In genomic region chr15:64912926-64913325, GRCh38 we compare ENCODE assay signal across 18 cellular contexts. TPM values are rescaled to one million over a fixed set of nuclear protein-coding genes. Genes with fewer than 3 reads are reported as not detected.
DNase-seq lines count a peak whose midpoint lies in the region; FAIRE-seq and TF ChIP-seq lines count a peak whose summit lies in the region.
"Had no signal": no experiment of that assay in that cellular context is flagged by ENCODE, and none has a peak within 500 bp of the region (broad histone marks: within the 10 kb centered on the region; RNA-seq: fewer than 3 reads in every experiment).

No MANE protein-coding gene starts in this region.

- FAIRE-seq in H1 (lab: Jason Lieb, UNC) (no peak), GM19239 (lab: Jason Lieb, UNC) (no peak)

- H2BK15ac ChIP-seq in H1 (ENCODE audit: low read length): no peak overlapping the region

- H3K4me1 Mint-ChIP-seq in activated CD4-positive, alpha-beta memory T cell treated with anti-CD3 and anti-CD28 coated beads, Interleukin-2, amount 10 ng/mL, durations not matched to agents 7 days and 5 days: peaks cover 36% of the 10 kb centered on the region
- peaks cover 5% of the 10 kb centered on the region for H3K4me1 Mint-ChIP-seq in activated CD4-positive, alpha-beta memory T cell treated with anti-CD3 and anti-CD28 coated beads for 36 hours (ENCODE audit: low read depth)
- H3K4me1 Mint-ChIP-seq in osteocyte (ENCODE audit: unreplicated experiment): peaks cover 18% of the 10 kb centered on the region

- no peak overlapping the region for H2AK5ac ChIP-seq in H1 (ENCODE audit: low read depth, low read length)

- intact Hi-C loops in activated CD4-positive, alpha-beta memory T cell treated with anti-CD3 and anti-CD28 coated beads for 36 hours (cut with micrococcal nuclease): no loop called here

- H3K9ac ChIP-seq in H1 (replicated peaks in 1 of 4; ENCODE audit: extremely low read depth in 1 of 4, low read depth in 3 of 4, low read length in 3 of 4): no peak overlapping the region

- no peaks in the 10 kb centered on the region for H3K79me2 ChIP-seq in H1 (ENCODE audit: control insufficient read depth in 1 of 2, insufficient read depth in 2 of 2, low read length in 2 of 2)

- no peak overlapping the region for H3K14ac ChIP-seq in H1 (ENCODE audit: insufficient read length)

- H3K4me2 ChIP-seq in H1 (ENCODE audit: insufficient read depth in 1 of 2, low read depth in 2 of 2, low read length in 2 of 2): no peak overlapping the region; a peak in 1 of 4 replicates

- no peak for DNase-seq in activated CD4-positive, alpha-beta memory T cell treated with anti-CD3 and anti-CD28 coated beads, Interleukin-2, amount 10 ng/mL, durations not matched to agents 7 days and 5 days
- no peak for DNase-seq in activated CD4-positive, alpha-beta memory T cell treated with anti-CD3 and anti-CD28 coated beads for 36 hours
- DNase-seq in NCI-H1105 (lab: John Stamatoyannopoulos, UW): peak; percentile 17
- DNase-seq in H1 (ENCODE audit: low read depth in 1 of 2, low spot score in 2 of 2): no peak
- DNase-seq in osteocyte (ENCODE audit: extremely low spot score, unreplicated experiment): no peak
- no peak for DNase-seq in stimulated activated CD4-positive, alpha-beta T cell treated with anti-CD3 and anti-CD28 coated beads, Interleukin-2, amount 100 ng/mL, for 48 hours
- no peak for DNase-seq in foreskin fibroblast
- DNase-seq in GM19239 (ENCODE audit: insufficient read length, low spot score): no peak
- DNase-seq: activated CD4-positive, alpha-beta T cell treated with anti-CD3 and anti-CD28 coated beads for 4 hours; CD4-positive, CD25-positive, alpha-beta regulatory T cell; esophagus squamous epithelium; HFFc6; NCI-H187; occipital lobe; uterus had no signal

- no peak overlapping the region for H4K91ac ChIP-seq in H1 (replicated peaks; ENCODE audit: insufficient read length, low read length)

- H2BK20ac ChIP-seq in H1 (ENCODE audit: low read length): no peak overlapping the region

- no peak for TF ChIP-seq CTCF in H1 (IDR thresholded peaks at IDR 0.05; ENCODE audit: control extremely low read depth in 1 of 3, insufficient read depth in 1 of 3, low read depth in 1 of 3, low read length in 3 of 3)
- no peak for TF ChIP-seq CTCF in osteocyte (IDR thresholded peaks at IDR 0.05)
- no peak for TF ChIP-seq CTCF in foreskin fibroblast (IDR thresholded peaks at IDR 0.05; ENCODE audit: low read depth, low read length)

- no peak for TF ChIP-seq POLR2A in H1 (IDR thresholded peaks at IDR 0.05; ENCODE audit: control extremely low read depth in 1 of 2, low read depth in 2 of 2, low read length in 2 of 2)

- no peaks in the 10 kb centered on the region for H3K36me3 ChIP-seq in H1 (ENCODE audit: control insufficient read depth in 2 of 4, insufficient read depth in 4 of 4, low read length in 3 of 4)
- H3K36me3 ChIP-seq: breast epithelium, esophagus squamous epithelium, right lobe of liver, uterus had no signal

- no peaks in the 10 kb centered on the region for H3K9me3 Mint-ChIP-seq in activated CD4-positive, alpha-beta memory T cell treated with anti-CD3 and anti-CD28 coated beads, Interleukin-2, amount 10 ng/mL, durations not matched to agents 7 days and 5 days
- no peaks in the 10 kb centered on the region for H3K9me3 Mint-ChIP-seq in activated CD4-positive, alpha-beta memory T cell treated with anti-CD3 and anti-CD28 coated beads for 36 hours
- no peaks in the 10 kb centered on the region for H3K9me3 Mint-ChIP-seq in osteocyte (ENCODE audit: unreplicated experiment)
- H3K9me3 Mint-ChIP-seq: activated naive CD4-positive, alpha-beta T cell treated with anti-CD3 and anti-CD28 coated beads, Interleukin-2, amount 50 U/mL, for 72 hours; CD4-positive, CD25-positive, alpha-beta regulatory T cell; HFFc6 had no signal

- no peak overlapping the region for H3K23ac ChIP-seq in H1 (ENCODE audit: insufficient read length)

- peak overlapping the region; percentile 41 for H3K4ac ChIP-seq in H1 (replicated peaks; ENCODE audit: insufficient read length, low read depth, low read length)

- H4K20me1 ChIP-seq in H1 (replicated peaks in 1 of 2; ENCODE audit: control insufficient read depth in 1 of 2, insufficient read depth in 2 of 2, low read length in 2 of 2): no peaks in the 10 kb centered on the region

- WGBS in H1 (ENCODE audit: extremely low coverage in 1 of 2, insufficient coverage in 1 of 2, insufficient read length in 1 of 2, insufficient replicate concordance in 2 of 2, low coverage in 1 of 2, low lambda C conversion rate in 2 of 2, missing lambda C conversion rate in 1 of 2), 2 experiments: 86% methylated on average over 1 of the region's 1 CpG; no CpG with 5 or more reads in 1 of the 2 experiments

- H3K9me3 ChIP-seq in H1 (ENCODE audit: insufficient read depth in 2 of 2, low read depth in 1 of 2, low read length in 1 of 2): no peaks in the 10 kb centered on the region
- H3K9me3 ChIP-seq: breast epithelium, esophagus squamous epithelium, right lobe of liver, uterus had no signal

- H3K27ac Mint-ChIP-seq in activated CD4-positive, alpha-beta memory T cell treated with anti-CD3 and anti-CD28 coated beads, Interleukin-2, amount 10 ng/mL, durations not matched to agents 7 days and 5 days: no peak overlapping the region
- no peak overlapping the region for H3K27ac Mint-ChIP-seq in activated CD4-positive, alpha-beta memory T cell treated with anti-CD3 and anti-CD28 coated beads for 36 hours
- no peak overlapping the region for H3K27ac Mint-ChIP-seq in osteocyte (ENCODE audit: unreplicated experiment)
- H3K27ac Mint-ChIP-seq: activated naive CD4-positive, alpha-beta T cell treated with anti-CD3 and anti-CD28 coated beads, Interleukin-2, amount 50 U/mL, for 72 hours; CD4-positive, CD25-positive, alpha-beta regulatory T cell; HFFc6 had no signal

- H3K4me3 ChIP-seq in H1 (ENCODE audit: extremely low read depth in 1 of 4, insufficient read depth in 2 of 4, low read depth in 3 of 4, low read length in 4 of 4) (no peak overlapping the region), foreskin fibroblast (ENCODE audit: low read depth in 1 of 2, low read length in 2 of 2) (no peak overlapping the region)
- H3K4me3 ChIP-seq: right lobe of liver had no signal

- H3K27me3 Mint-ChIP-seq in activated CD4-positive, alpha-beta memory T cell treated with anti-CD3 and anti-CD28 coated beads, Interleukin-2, amount 10 ng/mL, durations not matched to agents 7 days and 5 days: peaks cover 6% of the 10 kb centered on the region
- peaks cover 1% of the 10 kb centered on the region for H3K27me3 Mint-ChIP-seq in activated CD4-positive, alpha-beta memory T cell treated with anti-CD3 and anti-CD28 coated beads for 36 hours
- no peaks in the 10 kb centered on the region for H3K27me3 Mint-ChIP-seq in osteocyte (ENCODE audit: unreplicated experiment)

- no peak overlapping the region for H3K18ac ChIP-seq in H1 (ENCODE audit: extremely low read depth, low read length)

- TF ChIP-seq EP300 in H1 (IDR thresholded peaks at IDR 0.05; ENCODE audit: borderline replicate concordance in 1 of 2, low read depth in 2 of 2, low read length in 2 of 2): no peak

- peaks cover 5% of the 10 kb centered on the region for H3K36me3 Mint-ChIP-seq in activated CD4-positive, alpha-beta memory T cell treated with anti-CD3 and anti-CD28 coated beads, Interleukin-2, amount 10 ng/mL, durations not matched to agents 7 days and 5 days (ENCODE audit: low read depth)
- H3K36me3 Mint-ChIP-seq in activated CD4-positive, alpha-beta memory T cell treated with anti-CD3 and anti-CD28 coated beads for 36 hours: no peaks in the 10 kb centered on the region
- H3K36me3 Mint-ChIP-seq in osteocyte (ENCODE audit: unreplicated experiment): no peaks in the 10 kb centered on the region
- H3K36me3 Mint-ChIP-seq: activated naive CD4-positive, alpha-beta T cell treated with anti-CD3 and anti-CD28 coated beads, Interleukin-2, amount 50 U/mL, for 72 hours had no signal

- CTCF ChIA-PET in activated CD4-positive, alpha-beta memory T cell treated with anti-CD3 and anti-CD28 coated beads, Interleukin-2, amount 10 ng/mL, durations not matched to agents 7 days and 5 days (lab: Charles Lee): interaction anchor here (1.1 kb wide), 1 partner anchor 66 kb away, joined by 3 read pairs; no protein-coding TSS in a partner anchor
- CTCF ChIA-PET in activated CD4-positive, alpha-beta memory T cell treated with anti-CD3 and anti-CD28 coated beads for 36 hours (lab: Charles Lee): interaction anchor here (0.5 to 1.9 kb wide), 6 partner anchors 9 to 551 kb away, joined by 3 to 8 read pairs (median 4); no protein-coding TSS in a partner anchor
- CTCF ChIA-PET in H1 (lab: Charles Lee; ENCODE audit: partially characterized antibody): interaction anchor here (0.7 to 1.4 kb wide), 3 partner anchors 21 to 181 kb away, joined by 3 read pairs; no protein-coding TSS in a partner anchor

- peak overlapping the region; percentile 6 for H3K4me3 Mint-ChIP-seq in activated CD4-positive, alpha-beta memory T cell treated with anti-CD3 and anti-CD28 coated beads, Interleukin-2, amount 10 ng/mL, durations not matched to agents 7 days and 5 days
- H3K4me3 Mint-ChIP-seq in activated CD4-positive, alpha-beta memory T cell treated with anti-CD3 and anti-CD28 coated beads for 36 hours: no peak overlapping the region
- peak overlapping the region; percentile 75 for H3K4me3 Mint-ChIP-seq in osteocyte (ENCODE audit: unreplicated experiment)

- no peak overlapping the region for H2AFZ ChIP-seq in H1 (ENCODE audit: low read length)

- POLR2A ChIA-PET in activated CD4-positive, alpha-beta memory T cell treated with anti-CD3 and anti-CD28 coated beads, Interleukin-2, amount 10 ng/mL, durations not matched to agents 7 days and 5 days (lab: Charles Lee): interaction anchor here (3.7 kb wide), 1 partner anchor 18 kb away, joined by 19 read pairs; no protein-coding TSS in a partner anchor
- POLR2A ChIA-PET in activated CD4-positive, alpha-beta memory T cell treated with anti-CD3 and anti-CD28 coated beads for 36 hours (lab: Charles Lee): interaction anchor here (0.8 to 1.6 kb wide), 3 partner anchors 11 to 79 kb away, joined by 3 to 6 read pairs (median 5); no protein-coding TSS in a partner anchor
- POLR2A ChIA-PET in H1 (lab: Charles Lee; ENCODE audit: partially characterized antibody): interaction anchor here (1.7 kb wide), 1 partner anchor 19 kb away, joined by 3 read pairs; no protein-coding TSS in a partner anchor

- no peak overlapping the region for H3K56ac ChIP-seq in H1 (replicated peaks; ENCODE audit: insufficient read length, low read depth, low read length)

- no peak overlapping the region for H4K5ac ChIP-seq in H1 (ENCODE audit: insufficient read length, low read depth, low read length)

- H2BK120ac ChIP-seq in H1 (replicated peaks; ENCODE audit: low read depth, low read length): no peak overlapping the region

- no peak overlapping the region for H3K27ac ChIP-seq in H1 (ENCODE audit: low read depth, low read length)
- H3K27ac ChIP-seq: right lobe of liver had no signal

- H3K79me1 ChIP-seq in H1 (ENCODE audit: low read depth, low read length): no peaks in the 10 kb centered on the region

- no peak for TF ChIP-seq RAD21 in H1 (IDR thresholded peaks at IDR 0.05 in 1 of 2, conservative IDR thresholded peaks at IDR 0.05 in 1 of 2; ENCODE audit: low read depth in 2 of 2, low read length in 2 of 2)

- H3K27me3 ChIP-seq in H1 (replicated peaks in 1 of 4; ENCODE audit: control insufficient read depth in 3 of 4, extremely low read depth in 1 of 4, insufficient read depth in 3 of 4, low read length in 3 of 4): peaks cover 0 to 14% (median 13%) of the 10 kb centered on the region in 4 experiments; a peak in 6 of 7 replicates
- H3K27me3 ChIP-seq: breast epithelium, esophagus squamous epithelium, right lobe of liver, uterus had no signal

- H2BK12ac ChIP-seq in H1 (ENCODE audit: low read depth, low read length): no peak overlapping the region

- H3K4me1 ChIP-seq in H1 (replicated peaks in 1 of 4; ENCODE audit: control insufficient read depth in 3 of 4, insufficient read depth in 4 of 4, low read length in 3 of 4): peaks cover 0 to 16% (median 10%) of the 10 kb centered on the region in 4 experiments; a peak in 6 of 7 replicates
- H3K4me1 ChIP-seq: breast epithelium, right lobe of liver, uterus had no signal

- peaks cover 9% of the 10 kb centered on the region for H3K23me2 ChIP-seq in H1 (ENCODE audit: low read depth, low read length)

- no peak overlapping the region for H2BK5ac ChIP-seq in H1 (ENCODE audit: low read depth, low read length)

- H4K8ac ChIP-seq in H1 (ENCODE audit: extremely low read depth, insufficient read depth, low read length): no peak overlapping the region

RNA-seq across cellular contexts. Expression of gene ANKDD1A, which starts 1.2 kb away (rescaled TPM):
- total RNA-seq in activated CD4-positive, alpha-beta memory T cell treated with anti-CD3 and anti-CD28 coated beads, Interleukin-2, amount 10 ng/mL, durations not matched to agents 7 days and 5 days: 10 to 100 TPM; 14.2 to 15.1 TPM
- total RNA-seq in activated CD4-positive, alpha-beta memory T cell treated with anti-CD3 and anti-CD28 coated beads for 36 hours: 1 to 10 TPM; 6.3 to 6.6 TPM
- 5.0 and 5.7 TPM in 2 replicates for total RNA-seq in H1 (2021; fragmentation: NEBNext Ultra II Directional; extraction: Animal tissue kit (Norgen Biotek cat#: 25700))
- polyA plus RNA-seq in H1 (2011; rRNA removed): 4.1 and 6.8 TPM in 2 replicates
- polyA plus RNA-seq in H1 (2011; cell fraction: cytosol; rRNA removed): 5.8 TPM
- polyA plus RNA-seq in H1 (2011; cell fraction: nucleus; rRNA removed): 24.6 TPM
- polyA plus RNA-seq in H1 (2012, experiment 1 of 2): 3.7 to 5.5 TPM (median 4.6 TPM) in 4 replicates
- polyA plus RNA-seq in H1 (2012, experiment 2 of 2): 1.8 TPM
- 2.9 TPM for polyA plus RNA-seq in H1 (2013, experiment 1 of 2)
- 3.0 TPM for polyA plus RNA-seq in H1 (2013, experiment 2 of 2)
- polyA minus RNA-seq in H1 (2011; rRNA and poly(A)+ RNA removed): 7.9 and 11.9 TPM in 2 replicates
- polyA minus RNA-seq in H1 (2011; cell fraction: cytosol; rRNA and poly(A)+ RNA removed): 3.4 TPM
- 20.7 TPM for polyA minus RNA-seq in H1 (2011; cell fraction: nucleus; rRNA and poly(A)+ RNA removed)
- total RNA-seq in osteocyte: 4.6 and 5.7 TPM in 2 replicates
